In the genomic region with DNA sequence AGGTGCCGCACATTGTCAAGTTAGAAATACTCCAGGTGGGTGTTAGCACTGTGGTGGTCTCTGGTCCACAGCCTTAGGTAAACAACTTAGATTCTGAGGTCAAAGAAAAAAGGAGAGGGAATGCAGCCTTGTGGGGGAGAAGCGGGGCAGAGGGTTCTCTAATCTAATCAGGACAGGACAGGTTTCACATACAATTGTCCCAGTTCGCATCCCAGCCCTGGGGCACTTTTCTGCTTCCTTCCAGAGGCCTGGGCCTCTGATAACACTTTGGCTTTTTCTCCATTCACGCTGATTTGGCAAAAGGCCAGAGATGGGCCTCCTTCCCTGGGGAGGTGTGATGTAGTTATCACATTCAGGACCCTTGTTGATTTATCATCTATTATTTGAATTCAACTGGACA, we compare ENCODE assay signal across 1 cellular context.
TF ChIP-seq lines count a peak whose summit lies in the region.

No MANE protein-coding gene starts in this region.

TF ChIP-seq in K562, 482 proteins besides CTCF, POLR2A, EP300 and RAD21 (continued from another document and continues in another):
- TF ChIP-seq, protein P1, sequence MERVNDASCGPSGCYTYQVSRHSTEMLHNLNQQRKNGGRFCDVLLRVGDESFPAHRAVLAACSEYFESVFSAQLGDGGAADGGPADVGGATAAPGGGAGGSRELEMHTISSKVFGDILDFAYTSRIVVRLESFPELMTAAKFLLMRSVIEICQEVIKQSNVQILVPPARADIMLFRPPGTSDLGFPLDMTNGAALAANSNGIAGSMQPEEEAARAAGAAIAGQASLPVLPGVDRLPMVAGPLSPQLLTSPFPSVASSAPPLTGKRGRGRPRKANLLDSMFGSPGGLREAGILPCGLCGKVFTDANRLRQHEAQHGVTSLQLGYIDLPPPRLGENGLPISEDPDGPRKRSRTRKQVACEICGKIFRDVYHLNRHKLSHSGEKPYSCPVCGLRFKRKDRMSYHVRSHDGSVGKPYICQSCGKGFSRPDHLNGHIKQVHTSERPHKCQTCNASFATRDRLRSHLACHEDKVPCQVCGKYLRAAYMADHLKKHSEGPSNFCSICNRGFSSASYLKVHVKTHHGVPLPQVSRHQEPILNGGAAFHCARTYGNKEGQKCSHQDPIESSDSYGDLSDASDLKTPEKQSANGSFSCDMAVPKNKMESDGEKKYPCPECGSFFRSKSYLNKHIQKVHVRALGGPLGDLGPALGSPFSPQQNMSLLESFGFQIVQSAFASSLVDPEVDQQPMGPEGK (CRISPR knock-in tag; IDR thresholded peaks at IDR 0.05; ENCODE audit: borderline replicate concordance), result no peak
- no peak for TF ChIP-seq CEBPB (tag; IDR thresholded peaks at IDR 0.05)
- no peak; a peak in 1 of 4 replicates for TF ChIP-seq ZNF318 (IDR thresholded peaks at IDR 0.05; ENCODE audit: borderline replicate concordance in 1 of 2, low read depth in 1 of 2)
- peak; percentile 69 for TF ChIP-seq MAFK (IDR thresholded peaks at IDR 0.05; ENCODE audit: low read length)
- TF ChIP-seq ZNF444 (CRISPR knock-in tag; IDR thresholded peaks at IDR 0.05), result no peak
- no peak for TF ChIP-seq ZBTB7A (IDR thresholded peaks at IDR 0.05; ENCODE audit: borderline replicate concordance, control insufficient read depth, low read depth, low read length)
- TF ChIP-seq NRF1 (conservative IDR thresholded peaks at IDR 0.05 in 1 of 2, IDR thresholded peaks at IDR 0.05 in 1 of 2), result no peak; a peak in 1 of 4 replicates
- peak; percentile 48 for TF ChIP-seq NUFIP1 (IDR thresholded peaks at IDR 0.05; ENCODE audit: partially characterized antibody)
- no peak for TF ChIP-seq MEF2D (tag; conservative IDR thresholded peaks at IDR 0.05; ENCODE audit: low read depth)
- no peak for TF ChIP-seq ZNF282 (CRISPR knock-in tag; IDR thresholded peaks at IDR 0.05)
- no peak for TF ChIP-seq ZNF280B (CRISPR knock-in tag; IDR thresholded peaks at IDR 0.05)
- peak; percentile 96 for TF ChIP-seq CCNT2 (IDR thresholded peaks at IDR 0.05; ENCODE audit: borderline replicate concordance, extremely low read depth, insufficient read length, low read depth, low read length)
- no peak for TF ChIP-seq PTTG1 (tag; IDR thresholded peaks at IDR 0.05; ENCODE audit: low read depth)
- TF ChIP-seq GTF2A2 (tag; IDR thresholded peaks at IDR 0.05), result no peak
- no peak for TF ChIP-seq NCOA4 (IDR thresholded peaks at IDR 0.05; ENCODE audit: partially characterized antibody)
- peak; percentile 42 for TF ChIP-seq RBBP5 (IDR thresholded peaks at IDR 0.05; ENCODE audit: borderline replicate concordance, insufficient read depth, low read length, poor library complexity, severe bottlenecking)
- TF ChIP-seq FOXK1 (CRISPR knock-in tag; IDR thresholded peaks at IDR 0.05; ENCODE audit: borderline replicate concordance), result no peak
- TF ChIP-seq SRSF1 (IDR thresholded peaks at IDR 0.05; ENCODE audit: low read depth, low read length), result no peak
- TF ChIP-seq SMARCA4 (IDR thresholded peaks at IDR 0.05), result peak; percentile 99
- TF ChIP-seq SIN3B (IDR thresholded peaks at IDR 0.05; ENCODE audit: low read depth), result no peak
- TF ChIP-seq, protein P2, sequence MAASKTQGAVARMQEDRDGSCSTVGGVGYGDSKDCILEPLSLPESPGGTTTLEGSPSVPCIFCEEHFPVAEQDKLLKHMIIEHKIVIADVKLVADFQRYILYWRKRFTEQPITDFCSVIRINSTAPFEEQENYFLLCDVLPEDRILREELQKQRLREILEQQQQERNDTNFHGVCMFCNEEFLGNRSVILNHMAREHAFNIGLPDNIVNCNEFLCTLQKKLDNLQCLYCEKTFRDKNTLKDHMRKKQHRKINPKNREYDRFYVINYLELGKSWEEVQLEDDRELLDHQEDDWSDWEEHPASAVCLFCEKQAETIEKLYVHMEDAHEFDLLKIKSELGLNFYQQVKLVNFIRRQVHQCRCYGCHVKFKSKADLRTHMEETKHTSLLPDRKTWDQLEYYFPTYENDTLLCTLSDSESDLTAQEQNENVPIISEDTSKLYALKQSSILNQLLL (CRISPR knock-in tag; IDR thresholded peaks at IDR 0.05; ENCODE audit: borderline replicate concordance), result no peak
- TF ChIP-seq DDX20 (tag; IDR thresholded peaks at IDR 0.05; ENCODE audit: low read depth), result no peak
- no peak for TF ChIP-seq PHF21A (IDR thresholded peaks at IDR 0.05; ENCODE audit: borderline replicate concordance, low read depth)
- TF ChIP-seq HIVEP1 (CRISPR knock-in tag; IDR thresholded peaks at IDR 0.05), result no peak
- no peak for TF ChIP-seq PCBP2 (IDR thresholded peaks at IDR 0.05; ENCODE audit: low read depth, low read length, poor library complexity, severe bottlenecking)
- peak; percentile 80 for TF ChIP-seq LEF1 (IDR thresholded peaks at IDR 0.05)
- TF ChIP-seq ZNF668 (CRISPR knock-in tag; IDR thresholded peaks at IDR 0.05), result no peak
- TF ChIP-seq HLTF (IDR thresholded peaks at IDR 0.05), result no peak
- no peak for TF ChIP-seq ARID2 (IDR thresholded peaks at IDR 0.05)
- TF ChIP-seq CHD2 (IDR thresholded peaks at IDR 0.05; ENCODE audit: low read depth, low read length), result no peak
- no peak for TF ChIP-seq NR1H2 (CRISPR knock-in tag; IDR thresholded peaks at IDR 0.05)
- TF ChIP-seq NFRKB (IDR thresholded peaks at IDR 0.05; ENCODE audit: low read depth), result no peak
- no peak for TF ChIP-seq CHD1 (IDR thresholded peaks at IDR 0.05; ENCODE audit: low read length)
- no peak for TF ChIP-seq NR3C1 (CRISPR knock-in tag; IDR thresholded peaks at IDR 0.05)
- no peak for TF ChIP-seq KDM4B (IDR thresholded peaks at IDR 0.05; ENCODE audit: borderline replicate concordance in 2 of 2, low read depth in 1 of 2)
- TF ChIP-seq PTBP1 (IDR thresholded peaks at IDR 0.05; ENCODE audit: low read depth, low read length), result no peak
- TF ChIP-seq ZNF766 (CRISPR knock-in tag; conservative IDR thresholded peaks at IDR 0.05), result peak; percentile 88
- TF ChIP-seq GATAD2A (IDR thresholded peaks at IDR 0.05), result 0 out of 2 replicates have a peak, but pooled peaks have one; percentile 43
- no peak for TF ChIP-seq ZFP36 (IDR thresholded peaks at IDR 0.05; ENCODE audit: low read depth, low read length, partially characterized antibody)
- no peak for TF ChIP-seq EGR1 (conservative IDR thresholded peaks at IDR 0.05)
- TF ChIP-seq DIDO1 (tag; IDR thresholded peaks at IDR 0.05; ENCODE audit: low read depth), result no peak
- TF ChIP-seq HCFC1 (IDR thresholded peaks at IDR 0.05; ENCODE audit: low read depth, low read length), result no peak
- TF ChIP-seq TEAD1 (CRISPR knock-in tag; IDR thresholded peaks at IDR 0.05), result peak in 1 of 2 experiments; percentile 82; a peak in 2 of 4 replicates
- TF ChIP-seq DEAF1 (CRISPR knock-in tag; IDR thresholded peaks at IDR 0.05), result no peak
- peak; percentile 19; the same call in 1 of the 2 replicates for TF ChIP-seq BCOR (IDR thresholded peaks at IDR 0.05)
- TF ChIP-seq ZKSCAN8 (CRISPR knock-in tag; IDR thresholded peaks at IDR 0.05), result peak; percentile 39
- TF ChIP-seq, protein P3, sequence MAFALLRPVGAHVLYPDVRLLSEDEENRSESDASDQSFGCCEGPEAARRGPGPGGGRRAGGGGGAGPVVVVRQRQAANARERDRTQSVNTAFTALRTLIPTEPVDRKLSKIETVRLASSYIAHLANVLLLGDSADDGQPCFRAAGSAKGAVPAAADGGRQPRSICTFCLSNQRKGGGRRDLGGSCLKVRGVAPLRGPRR (CRISPR knock-in tag; IDR thresholded peaks at IDR 0.05), result no peak
- peak; percentile 53; the same call in 1 of the 2 replicates for TF ChIP-seq PYGO2 (tag; IDR thresholded peaks at IDR 0.05)
- TF ChIP-seq FUS (optimal IDR thresholded peaks at IDR 0.05; ENCODE audit: low read depth, low read length), result no peak
- no peak; the same call in 1 of the 2 replicates for TF ChIP-seq ZNF395 (CRISPR knock-in tag; IDR thresholded peaks at IDR 0.05)
- TF ChIP-seq MCM5 (IDR thresholded peaks at IDR 0.05; ENCODE audit: low read depth), result no peak
